In the genomic region with DNA sequence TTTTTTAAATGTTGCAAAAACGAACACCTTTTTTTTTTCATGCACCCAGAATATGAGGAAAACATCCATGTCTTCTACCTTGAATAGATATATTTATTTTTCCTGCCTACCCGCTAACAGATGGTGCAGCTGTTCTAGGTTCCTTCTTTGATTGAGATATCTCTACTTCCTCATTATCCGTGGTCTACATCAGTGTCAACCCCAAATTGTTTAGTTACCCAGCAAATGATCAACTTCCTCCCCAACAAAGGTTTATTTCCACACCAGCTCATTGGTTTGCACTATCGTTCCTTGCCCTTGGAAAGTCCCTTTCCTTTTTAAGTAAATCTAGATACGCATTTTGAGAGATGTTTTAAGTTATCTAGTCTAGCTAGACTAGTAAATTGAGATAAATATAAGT, we compare ENCODE assay signal across 17 cellular contexts.
"Had no signal": no experiment of that assay in that cellular context is flagged by ENCODE, and none has a peak within 500 bp of the region (broad histone marks: within the 10 kb centered on the region; RNA-seq: fewer than 3 reads in every experiment).

No MANE protein-coding gene starts in this region.

- DNase-seq: effector memory CD4-positive, alpha-beta T cell; heart left ventricle; hippocampal formation; kidney glomerular epithelial cell; mucosa of descending colon; naive thymus-derived CD8-positive, alpha-beta T cell; psoas muscle; retina; right lobe of liver; stimulated activated CD4-positive, alpha-beta T cell treated with anti-CD3 and anti-CD28 coated beads, Interleukin-4, amount 100 ng/mL, for 1 hour; stimulated activated CD8-positive, alpha-beta memory T cell treated with anti-CD3 and anti-CD28 coated beads, Interleukin-4, amount 100 ng/mL, for 48 hours; tibial artery; upper lobe of left lung; uterus had no signal

- FAIRE-seq: endometrium, frontal cortex had no signal

- H3K36me3 ChIP-seq: heart left ventricle, neutrophil, right lobe of liver, tibial artery, upper lobe of left lung, uterus had no signal

- H3K27me3 ChIP-seq: heart left ventricle, neutrophil, right lobe of liver, tibial artery, upper lobe of left lung, uterus had no signal

- H3K9me3 ChIP-seq: heart left ventricle, mucosa of descending colon, neutrophil, psoas muscle, right lobe of liver, tibial artery, upper lobe of left lung, uterus had no signal

- H3K27ac ChIP-seq: heart left ventricle, neutrophil, psoas muscle, right lobe of liver, tibial artery, upper lobe of left lung, uterus had no signal

- H3K4me1 ChIP-seq: heart left ventricle, psoas muscle, right lobe of liver, tibial artery, upper lobe of left lung, uterus had no signal

- H3K4me3 ChIP-seq: heart left ventricle, mucosa of descending colon, psoas muscle, right lobe of liver, tibial artery, upper lobe of left lung, uterus had no signal
